Comparison of ENCODE assay signal across 16 cellular contexts in the genomic region with DNA sequence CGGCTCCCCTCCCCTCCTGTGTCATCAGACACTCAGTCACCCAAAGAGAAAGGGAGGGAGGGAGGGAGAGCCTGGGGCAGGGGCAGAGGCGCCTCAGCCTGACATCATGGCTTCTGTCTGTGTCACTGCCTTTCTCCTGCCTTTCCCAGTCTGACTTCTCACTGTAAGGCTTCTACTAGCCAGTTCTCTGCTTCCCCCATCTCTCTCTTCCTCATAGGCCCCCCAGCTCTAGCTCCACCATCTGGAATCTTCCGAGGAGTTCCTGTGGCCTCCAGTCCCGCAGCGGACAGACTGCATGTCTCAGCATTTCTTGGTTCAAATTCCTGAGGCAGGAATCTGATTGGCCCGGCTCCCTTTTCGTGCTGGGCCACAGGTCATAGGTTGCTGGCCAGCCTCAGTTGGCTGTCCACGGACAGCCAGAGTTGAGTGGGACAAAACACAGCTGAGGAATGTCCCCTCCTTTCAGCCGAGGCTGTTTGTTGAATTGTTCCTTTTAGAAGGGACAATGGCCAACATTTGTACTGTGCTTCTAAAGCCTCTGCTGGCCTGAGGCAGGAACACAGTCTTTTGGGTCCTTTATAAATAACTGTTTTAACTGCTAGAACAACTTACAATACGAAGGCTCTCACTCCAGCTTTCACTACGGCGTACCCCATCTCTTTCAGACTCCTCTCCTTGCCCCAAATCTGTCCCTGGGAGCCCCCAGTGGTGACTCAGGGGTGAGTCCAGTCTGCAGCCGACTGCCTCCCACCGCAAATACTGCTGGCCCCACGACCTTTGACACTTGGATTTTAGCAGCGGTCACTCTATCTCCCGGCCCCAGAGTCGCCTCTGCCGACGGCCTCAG. TPM values are rescaled to one million over a fixed set of nuclear protein-coding genes. Genes with fewer than 3 reads are reported as not detected.
DNase-seq lines count a peak whose midpoint lies in the region; ATAC-seq, FAIRE-seq and TF ChIP-seq lines count a peak whose summit lies in the region.
"Had no signal": no experiment of that assay in that cellular context is flagged by ENCODE, and none has a peak within 500 bp of the region (broad histone marks: within the 10 kb centered on the region; RNA-seq: fewer than 3 reads in every experiment).

No MANE protein-coding gene starts in this region.

- DNase-seq in K562 (ENCODE audit: extremely low read depth in 1 of 4, low spot score in 3 of 4) (peak; percentile 43 to 74 (median 64)), hepatic stellate cell (ENCODE audit: low spot score) (peak; percentile 41), NCI-H2227 treated with DMSO at 0.1 percent for 48 hours (lab: John Stamatoyannopoulos, UW) (no peak), RPMI8226 (no peak), WERI-Rb-1 (no peak)
- DNase-seq: central memory CD4-positive, alpha-beta T cell; DMS79 treated with DMSO at 0.1 percent for 48 hours; NCI-H446 treated with DMSO at 0.1 percent for 48 hours; SHP77 had no signal

- BruUV-seq in K562 (replicated peaks; lab: Mats Ljungman, UMichigan): no TSS peak

- in situ Hi-C loops in K562 (cut with MboI): no loop called here

- POLR2A ChIA-PET in K562 (lab: Yijun Ruan, JAX): interaction anchor here (0.6 kb wide), 1 partner anchor 75 kb away, joined by 4 read pairs; no protein-coding TSS in a partner anchor

- no peaks in the 10 kb centered on the region for H3K9me1 ChIP-seq in K562 (ENCODE audit: control insufficient read depth, insufficient read depth, low read length)

- 3% methylated on average over 17 of the region's 20 CpGs for WGBS in K562 (ENCODE audit: insufficient coverage, low coverage, missing lambda C conversion rate)

- H3K36me3 ChIP-seq in K562 (ENCODE audit: control insufficient read depth, insufficient read depth, low read length) (no peaks in the 10 kb centered on the region), parathyroid adenoma (ENCODE audit: control insufficient read depth, insufficient read depth, low read length) (no peaks in the 10 kb centered on the region), WERI-Rb-1 (no peaks in the 10 kb centered on the region)

- H3K4me3 ChIP-seq in K562 (no peak overlapping the region), parathyroid adenoma (ENCODE audit: low read depth, low read length) (no peak overlapping the region), WERI-Rb-1 (ENCODE audit: low read depth, low read length) (no peak overlapping the region)
- H3K4me3 ChIP-seq: lung had no signal

- intact Hi-C loops in K562 (cut with micrococcal nuclease): no loop called here

- H3K9ac ChIP-seq in K562 (ENCODE audit: insufficient read depth in 1 of 2, low read depth in 2 of 2, low read length in 2 of 2): no peak overlapping the region
- H3K9ac ChIP-seq in parathyroid adenoma: no peak overlapping the region

- peaks cover 2 to 15% of the 10 kb centered on the region in 2 experiments; a peak in 3 of 5 replicates for H3K27me3 ChIP-seq in K562 (ENCODE audit: control insufficient read depth in 2 of 2, insufficient read depth in 2 of 2, low read length in 2 of 2)
- H3K27me3 ChIP-seq in parathyroid adenoma (ENCODE audit: control insufficient read depth, insufficient read depth, low read length): no peaks in the 10 kb centered on the region
- no peaks in the 10 kb centered on the region for H3K27me3 ChIP-seq in WERI-Rb-1 (ENCODE audit: insufficient read depth, low read depth, severe bottlenecking)

- H4K20me1 ChIP-seq in K562 (replicated peaks; ENCODE audit: control insufficient read depth, insufficient read depth, low read length): no peaks in the 10 kb centered on the region

- CTCF ChIA-PET in K562 (lab: Yijun Ruan, JAX; ENCODE audit: low intra/inter-chr PET ratio): no interaction called here

- TF ChIP-seq POLR2A in K562 (conservative IDR thresholded peaks at IDR 0.05): no peak

- FAIRE-seq in K562 (lab: Jason Lieb, UNC): no peak

- H2AFZ ChIP-seq in K562 (ENCODE audit: low read depth, low read length): no peak overlapping the region
- peak overlapping the region; percentile 11 for H2AFZ ChIP-seq in parathyroid adenoma

- peak; percentile 85 for ATAC-seq in K562
- no peak for ATAC-seq in HG03097 (IDR thresholded peaks at IDR 0.05; ENCODE audit: low FRiP score, unreplicated experiment)
- ATAC-seq: activated CD4-positive, CD25-positive, alpha-beta regulatory T cell treated with anti-CD3 and anti-CD28 coated beads, Interleukin-2, amount 50 U/mL, for 24 hours; activated T-helper 17 cell treated with anti-CD3 and anti-CD28 coated beads, Interleukin-2, amount 50 U/mL, for 72 hours had no signal

- H3K4me1 ChIP-seq in K562 (replicated peaks in 1 of 2; ENCODE audit: control insufficient read depth in 2 of 2, insufficient read depth in 2 of 2, low read length in 2 of 2): no peaks in the 10 kb centered on the region; a peak in 1 of 5 replicates
- no peaks in the 10 kb centered on the region for H3K4me1 ChIP-seq in parathyroid adenoma

- H3K79me2 ChIP-seq in K562 (ENCODE audit: control insufficient read depth, insufficient read depth, low read length) (no peaks in the 10 kb centered on the region), parathyroid adenoma (no peaks in the 10 kb centered on the region)

- no peak overlapping the region for H3K4me2 ChIP-seq in K562 (ENCODE audit: insufficient read depth, low read length)
- no peak overlapping the region for H3K4me2 ChIP-seq in parathyroid adenoma (ENCODE audit: low read length)

- TF ChIP-seq RAD21 in K562 (CRISPR knock-in tag; conservative IDR thresholded peaks at IDR 0.05 in 1 of 2, IDR thresholded peaks at IDR 0.05 in 1 of 2): no peak

- no peak for TF ChIP-seq EP300 in K562 (IDR thresholded peaks at IDR 0.05; ENCODE audit: low read length)

- TF ChIP-seq CTCF in GM12872 (IDR thresholded peaks at IDR 0.05; ENCODE audit: insufficient read depth, low read depth, low read length): 0 out of 3 replicates have a peak, but pooled peaks have one; percentile 3
- peak in 2 of 3 experiments; percentile 6 to 15; a peak in 1 of 6 replicates for TF ChIP-seq CTCF in K562 (IDR thresholded peaks at IDR 0.05 in 2 of 3, conservative IDR thresholded peaks at IDR 0.05 in 1 of 3; ENCODE audit: insufficient read depth in 2 of 3, low read depth in 1 of 3, low read length in 3 of 3)
- TF ChIP-seq CTCF in parathyroid adenoma (IDR thresholded peaks at IDR 0.05): no peak
- TF ChIP-seq CTCF in WERI-Rb-1 (IDR thresholded peaks at IDR 0.05; ENCODE audit: low read depth, low read length): no peak

- H3K9me3 ChIP-seq in K562 (replicated peaks; ENCODE audit: control insufficient read depth, insufficient read depth, low read depth, low read length): no peaks in the 10 kb centered on the region
- no peaks in the 10 kb centered on the region for H3K9me3 ChIP-seq in parathyroid adenoma (ENCODE audit: control insufficient read depth, low read length)
- H3K9me3 ChIP-seq in WERI-Rb-1 (ENCODE audit: severe bottlenecking): no peaks in the 10 kb centered on the region

- H3K27ac ChIP-seq in K562 (ENCODE audit: extremely low read depth, low read depth, low read length) (no peak overlapping the region), parathyroid adenoma (peak overlapping the region; percentile 46), WERI-Rb-1 (no peak overlapping the region)
- H3K27ac ChIP-seq: HL-60 had no signal

TF ChIP-seq in K562, 482 proteins besides CTCF, POLR2A, EP300 and RAD21 (continues in another document):
- peak; percentile 28; the same call in 1 of the 2 replicates for TF ChIP-seq FOSL1 (tag; conservative IDR thresholded peaks at IDR 0.05)
- TF ChIP-seq TEAD4 (IDR thresholded peaks at IDR 0.05; ENCODE audit: low read length): 0 out of 2 replicates have a peak, but pooled peaks have one; percentile 18
- TF ChIP-seq TEAD4 (CRISPR knock-in tag; IDR thresholded peaks at IDR 0.05; ENCODE audit: borderline replicate concordance): no peak
- TF ChIP-seq ETV1 (tag; conservative IDR thresholded peaks at IDR 0.05; ENCODE audit: low read depth): no peak
- TF ChIP-seq TCF3 (CRISPR knock-in tag; IDR thresholded peaks at IDR 0.05): 0 out of 2 replicates have a peak, but pooled peaks have one; percentile 8
- TF ChIP-seq NR2C2 (CRISPR knock-in tag; IDR thresholded peaks at IDR 0.05): no peak
- TF ChIP-seq NR2C2 (tag; IDR thresholded peaks at IDR 0.05): peak; percentile 38; the same call in 1 of the 2 replicates
- TF ChIP-seq BRD9 (IDR thresholded peaks at IDR 0.05; ENCODE audit: low read depth, partially characterized antibody): no peak
- 0 out of 4 replicates have a peak, but pooled peaks of 1 of the 2 experiments have one; percentile 32 for TF ChIP-seq RCOR1 (IDR thresholded peaks at IDR 0.05; ENCODE audit: borderline replicate concordance in 1 of 2, low read depth in 2 of 2, low read length in 2 of 2)

RNA-seq across cellular contexts. Expression of a gene that starts 18.8 kb away (rescaled TPM):
- not detected in 2 replicates for total RNA-seq in K562 (2011; cell fraction: chromatin; rRNA removed; ENCODE audit: low replicate concordance)
- total RNA-seq in K562 (2011; cell fraction: nucleolus; rRNA removed): not detected in 2 replicates
- not detected in 2 replicates for total RNA-seq in K562 (2011; cell fraction: nucleoplasm; rRNA removed)
- total RNA-seq in K562 (2014; rRNA removed) (not detected in 2 replicates), K562 (2014; rRNA removed; fragmentation: Illumina TruSeq; extraction: Trizol) (not detected in 2 replicates), K562 (2015; rRNA removed; fragmentation: Illumina TruSeq; extraction: Trizol) (not detected in 2 replicates), K562 (2021) (not detected in 2 replicates)
- polyA plus RNA-seq in K562 (2011; rRNA removed) (not detected in 2 replicates), K562 (2014; fragmentation: Illumina TruSeq; extraction: Trizol) (not detected in 2 replicates), K562 (2014; fragmentation: Nextera tagmentation; extraction: Ambion mirVana) (not detected), K562 (2014; rRNA removed) (not detected in 2 replicates)
- polyA plus RNA-seq in K562 (2011; cell fraction: cytosol; rRNA removed): not detected in 2 replicates
- polyA plus RNA-seq in K562 (2011; cell fraction: nucleus; rRNA removed): not detected in 2 replicates
- not detected in 2 replicates for polyA plus RNA-seq in K562 (2012)
- not detected in 2 replicates for polyA minus RNA-seq in K562 (2011; rRNA and poly(A)+ RNA removed)
- not detected in 2 replicates for polyA minus RNA-seq in K562 (2011; cell fraction: cytosol; rRNA and poly(A)+ RNA removed)
- polyA minus RNA-seq in K562 (2011; cell fraction: nucleus; rRNA and poly(A)+ RNA removed): not detected in 2 replicates
- total RNA-seq: activated T-helper 17 cell treated with anti-CD3 and anti-CD28 coated beads, Interleukin-2, amount 50 U/mL, for 72 hours had no signal

Comparison
In these comparisons a context has a peak if more than half of its experiments do, and no peak if none do; other contexts are left out.
1. CTCF ChIP-seq: peak in GM12872 (single experiment) and K562 (2 of 3); none in parathyroid adenoma (single experiment) and WERI-Rb-1 (single experiment).
2. DNase-seq: peak in K562 (4 of 4) and hepatic stellate cell (single experiment); none in NCI-H2227 treated with DMSO at 0.1 percent for 48 hours (single experiment), RPMI8226 (single experiment) and WERI-Rb-1 (single experiment).